14 cellular contexts compared by ENCODE assay signal in genomic region chr5:41808294-41808693, GRCh38.
A peak's percentile ranks its signal among the peaks of the same experiment; 100 is the strongest.
DNase-seq lines count a peak whose midpoint lies in the region; ATAC-seq and TF ChIP-seq lines count a peak whose summit lies in the region.
"Had no signal": no experiment of that assay in that cellular context is flagged by ENCODE, and none has a peak within 500 bp of the region (broad histone marks: within the 10 kb centered on the region; RNA-seq: fewer than 3 reads in every experiment).

No MANE protein-coding gene starts in this region.

- dilution Hi-C loops in IMR-90 (cut with HindIII; ENCODE audit: low sequenced_read_pairs, unreplicated experiment) = no loop called here

- no peak overlapping the region for H4K91ac ChIP-seq in IMR-90 (ENCODE audit: insufficient read depth, low read depth, low read length)
- H4K91ac ChIP-seq in trophoblast cell (ENCODE audit: low read depth, low read length) = no peak overlapping the region

- BruUV-seq in IMR-90 (replicated peaks; lab: Mats Ljungman, UMichigan) = no TSS peak

- CTCF ChIA-PET in IMR-90 (lab: Yijun Ruan, JAX) = interaction anchor here (0.6 kb wide), 1 partner anchor 839 kb away, joined by 4 read pairs; no protein-coding TSS in a partner anchor

- H2BK5ac ChIP-seq in IMR-90 (ENCODE audit: low read depth, low read length, poor library complexity, severe bottlenecking) (no peak overlapping the region), trophoblast cell (ENCODE audit: low read depth, low read length, poor library complexity) (no peak overlapping the region)

- no peak overlapping the region for H4K8ac ChIP-seq in IMR-90 (ENCODE audit: low read depth in 2 of 2, low read length in 2 of 2)
- no peak overlapping the region for H4K8ac ChIP-seq in trophoblast cell (ENCODE audit: low read depth, low read length)

- H2BK15ac ChIP-seq in IMR-90 (ENCODE audit: low read depth, low read length) = no peak overlapping the region

- H3K4ac ChIP-seq in IMR-90 (ENCODE audit: low read depth, low read length) (no peak overlapping the region), trophoblast cell (ENCODE audit: low read depth, low read length) (no peak overlapping the region)

- H3K4me3 ChIP-seq in IMR-90 (ENCODE audit: insufficient read depth, low read depth, low read length) (no peak overlapping the region), fibroblast of villous mesenchyme (ENCODE audit: low read depth, low read length) (no peak overlapping the region), trophoblast cell (ENCODE audit: low read depth, low read length) (no peak overlapping the region)
- H3K4me3 ChIP-seq: GM12878, GM23338 had no signal

- H2BK120ac ChIP-seq in IMR-90 (ENCODE audit: low read depth, low read length) (no peak overlapping the region), trophoblast cell (ENCODE audit: insufficient read depth, low read length, poor library complexity) (peak overlapping the region; percentile 22)

- H3K9ac ChIP-seq in IMR-90 (ENCODE audit: low read depth, low read length) (no peak overlapping the region), trophoblast cell (ENCODE audit: low read length) (peak overlapping the region; percentile 8)

- ATAC-seq in IMR-90 (ENCODE audit: low read depth) = peak; percentile 46; the same call in 1 of the 2 replicates
- ATAC-seq: GM23338 had no signal

- H3K56ac ChIP-seq in IMR-90 (ENCODE audit: extremely low read depth, insufficient read depth, low read length) = no peak overlapping the region

- no peak overlapping the region for H2AK5ac ChIP-seq in IMR-90 (ENCODE audit: low read depth, low read length)
- no peak overlapping the region for H2AK5ac ChIP-seq in trophoblast cell (ENCODE audit: low read length)

- H2BK20ac ChIP-seq in IMR-90 (ENCODE audit: low read depth, low read length) = no peak overlapping the region

- H4K20me1 ChIP-seq in IMR-90 (ENCODE audit: insufficient read depth, low read length) = no peaks in the 10 kb centered on the region

- H3K9me3 ChIP-seq in IMR-90 (ENCODE audit: control insufficient read depth, insufficient read depth, low read length) = no peaks in the 10 kb centered on the region
- H3K9me3 ChIP-seq in trophoblast cell (ENCODE audit: insufficient read depth, low read depth, low read length) = no peaks in the 10 kb centered on the region

- H3K9me1 ChIP-seq in IMR-90 (ENCODE audit: insufficient read depth, low read length) = no peaks in the 10 kb centered on the region; the same call in 1 of the 2 replicates

- in situ Hi-C loops in IMR-90 (cut with MboI; ENCODE audit: low sequenced_read_pairs) = no loop called here

- TF ChIP-seq CTCF in IMR-90 (conservative IDR thresholded peaks at IDR 0.05; ENCODE audit: low read depth, low read length) (no peak), fibroblast of villous mesenchyme (IDR thresholded peaks at IDR 0.05; ENCODE audit: insufficient read depth, low read depth, low read length) (no peak)

- H2AFZ ChIP-seq in IMR-90 (replicated peaks; ENCODE audit: low read length, poor library complexity) (peak overlapping the region; percentile 59), trophoblast cell (ENCODE audit: insufficient read depth, low read length, poor library complexity) (no peak overlapping the region)
- H2AFZ ChIP-seq: GM23338 had no signal

- 0 out of 2 replicates have a peak overlapping the region, but pooled peaks have one; percentile 6 for H4K5ac ChIP-seq in IMR-90 (ENCODE audit: low read depth, low read length)

- DNase-seq in IMR-90 (no peak), amniotic epithelial cell (ENCODE audit: low read depth) (peak; percentile 52), fibroblast of villous mesenchyme (ENCODE audit: low read depth) (peak; percentile 28), trophoblast cell (no peak), MV-4-11 (lab: John Stamatoyannopoulos, UW) (no peak)
- no peak for DNase-seq in activated CD4-positive, alpha-beta T cell treated with anti-CD3 and anti-CD28 coated beads, Interleukin-2, amount 50 U/mL, for 4 hours
- no peak for DNase-seq in activated CD4-positive, alpha-beta T cell treated with anti-CD3 and anti-CD28 coated beads for 1 hour
- DNase-seq: C1 segment of cervical spinal cord; CD4-positive, alpha-beta memory T cell; DMS79; HCEC 1CT; HFFc6 had no signal

- H3K36me3 ChIP-seq in IMR-90 (ENCODE audit: control insufficient read depth, insufficient read depth, low read length) = 0 out of 2 replicates have a peak, but pooled peaks cover 3% of the 10 kb centered on the region
- H3K36me3 ChIP-seq in trophoblast cell (ENCODE audit: control insufficient read depth in 1 of 2, insufficient read depth in 2 of 2, low read length in 2 of 2) = no peaks in the 10 kb centered on the region

- H3K23ac ChIP-seq in IMR-90 (ENCODE audit: low read depth, low read length) = no peak overlapping the region
- no peak overlapping the region for H3K23ac ChIP-seq in trophoblast cell (ENCODE audit: low read length)

- POLR2A ChIA-PET in IMR-90 (lab: Charles Lee; ENCODE audit: unreplicated experiment) = no interaction called here

- H4K12ac ChIP-seq in trophoblast cell (ENCODE audit: low read depth, low read length) = no peak overlapping the region

- H3K4me2 ChIP-seq in IMR-90 (ENCODE audit: low read depth, low read length) (no peak overlapping the region), trophoblast cell (ENCODE audit: low read length) (no peak overlapping the region)
- H3K4me2 ChIP-seq: GM23338 had no signal

- H3K27ac ChIP-seq in IMR-90 (ENCODE audit: insufficient read depth, low read length) (no peak overlapping the region; the same call in 1 of the 2 replicates), trophoblast cell (ENCODE audit: low read depth, low read length) (no peak overlapping the region)

- H2AK9ac ChIP-seq in IMR-90 (replicated peaks; ENCODE audit: low read depth, low read length, poor library complexity) = no peak overlapping the region

- no CpG with 5 or more reads among the region's 3 CpGs for WGBS in IMR-90 (ENCODE audit: extremely low coverage in 2 of 2, insufficient read length in 1 of 2), 2 experiments
- no CpG with 5 or more reads among the region's 3 CpGs for WGBS in trophoblast cell (ENCODE audit: extremely low coverage, insufficient coverage, insufficient read length)

- H3K14ac ChIP-seq in IMR-90 (replicated peaks; ENCODE audit: low read depth, low read length) = 0 out of 2 replicates have a peak overlapping the region, but pooled peaks have one; percentile 61
- H3K14ac ChIP-seq in trophoblast cell (ENCODE audit: low read length) = no peak overlapping the region

- H3K79me2 ChIP-seq in trophoblast cell (ENCODE audit: control insufficient read depth, insufficient read depth, low read length, poor library complexity) = no peaks in the 10 kb centered on the region

- H3K27me3 ChIP-seq in IMR-90 (ENCODE audit: control insufficient read depth, insufficient read depth, low read length) (no peaks in the 10 kb centered on the region), trophoblast cell (ENCODE audit: insufficient read depth, low read length) (no peaks in the 10 kb centered on the region)

- no peak for TF ChIP-seq RAD21 in IMR-90 (IDR thresholded peaks at IDR 0.05; ENCODE audit: low read length)

- no peaks in the 10 kb centered on the region for H3K4me1 ChIP-seq in IMR-90 (ENCODE audit: control insufficient read depth, insufficient read depth, low read length)
- H3K4me1 ChIP-seq in trophoblast cell (ENCODE audit: control insufficient read depth in 1 of 2, insufficient read depth in 2 of 2, low read length in 2 of 2) = no peaks in the 10 kb centered on the region

- H2BK12ac ChIP-seq in trophoblast cell (ENCODE audit: low read length) = no peak overlapping the region

- no peak for TF ChIP-seq POLR2A in IMR-90 (IDR thresholded peaks at IDR 0.05; ENCODE audit: low read depth, low read length)

- H3K18ac ChIP-seq in IMR-90 (ENCODE audit: low read depth, low read length) (peak overlapping the region; percentile 28; the same call in 1 of the 2 replicates), trophoblast cell (ENCODE audit: low read length) (no peak overlapping the region)

- H3K79me1 ChIP-seq in IMR-90 (ENCODE audit: low read depth in 1 of 2, low read length in 2 of 2) (peaks cover 0 to 7% of the 10 kb centered on the region in 2 experiments; a peak in 1 of 4 replicates), trophoblast cell (ENCODE audit: low read length) (no peaks in the 10 kb centered on the region)

- intact Hi-C loops in IMR-90 (cut with micrococcal nuclease) = no loop called here

TF ChIP-seq in IMR-90, 13 proteins besides CTCF, POLR2A, EP300 and RAD21:
- no peak for TF ChIP-seq MXI1 (IDR thresholded peaks at IDR 0.05; ENCODE audit: borderline replicate concordance, low read depth, low read length)
- TF ChIP-seq CEBPB (IDR thresholded peaks at IDR 0.05; ENCODE audit: low read depth, low read length) = peak; percentile 85
- no peak for TF ChIP-seq SMC3 (IDR thresholded peaks at IDR 0.05; ENCODE audit: low read depth, low read length)
- no peak for TF ChIP-seq FOS (IDR thresholded peaks at IDR 0.05; ENCODE audit: low read depth, low read length)

Comparison
In these comparisons a context has a peak if more than half of its experiments do, and no peak if none do; other contexts are left out.
1. DNase-seq: peak in amniotic epithelial cell (single experiment) and fibroblast of villous mesenchyme (single experiment); none in IMR-90 (single experiment), trophoblast cell (0 of 2), activated CD4-positive, alpha-beta T cell treated with anti-CD3 and anti-CD28 coated beads, Interleukin-2, amount 50 U/mL, for 4 hours (0 of 2), activated CD4-positive, alpha-beta T cell treated with anti-CD3 and anti-CD28 coated beads for 1 hour (single experiment) and MV-4-11 (single experiment).